Comparison of ENCODE assay signal across 10 cellular contexts in the genomic region with DNA sequence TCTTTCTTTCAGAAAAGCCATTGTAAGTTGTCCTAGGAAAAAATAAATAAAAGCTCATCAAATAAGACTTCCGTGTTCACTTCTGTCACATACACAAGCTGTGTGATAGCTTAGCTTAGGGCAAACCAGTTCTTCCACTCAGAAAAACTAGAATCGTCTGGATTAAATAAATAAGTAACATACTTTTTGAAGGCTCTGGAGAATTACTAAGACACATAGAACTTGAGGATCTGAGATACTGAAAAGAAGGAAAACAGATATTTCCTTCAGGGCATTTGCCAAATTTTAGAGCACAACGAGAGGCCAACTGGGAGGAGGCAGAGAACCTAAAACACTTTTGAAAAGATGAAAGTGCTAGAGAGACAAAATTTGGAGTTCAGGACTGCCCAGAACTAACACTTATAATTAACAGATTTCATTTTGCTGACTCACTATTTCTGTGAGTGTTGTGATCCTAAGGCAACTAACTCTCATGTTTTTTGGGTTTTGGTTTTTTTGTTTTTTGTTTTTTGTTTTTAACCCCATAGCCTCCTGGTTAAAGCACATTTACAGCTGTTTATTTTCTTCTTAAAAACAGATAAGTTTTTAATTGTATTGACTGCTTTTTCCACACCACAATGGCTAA. TPM values are rescaled to one million over a fixed set of nuclear protein-coding genes. Genes with fewer than 3 reads are reported as not detected.
DNase-seq lines count a peak whose midpoint lies in the region; ATAC-seq, FAIRE-seq and TF ChIP-seq lines count a peak whose summit lies in the region.
"Had no signal": no experiment of that assay in that cellular context is flagged by ENCODE, and none has a peak within 500 bp of the region (broad histone marks: within the 10 kb centered on the region; RNA-seq: fewer than 3 reads in every experiment).

No MANE protein-coding gene starts in this region.

- peaks cover 30% of the 10 kb centered on the region for H3K4me1 Mint-ChIP-seq in osteocyte (ENCODE audit: unreplicated experiment)

- peak; percentile 11 for FAIRE-seq in H54 (lab: Jason Lieb, UNC)

- H3K36me3 Mint-ChIP-seq in osteocyte (ENCODE audit: unreplicated experiment): no peaks in the 10 kb centered on the region

- TF ChIP-seq POLR2A in H54 (IDR thresholded peaks at IDR 0.05; ENCODE audit: low read depth, low read length) (no peak), erythroblast (IDR thresholded peaks at IDR 0.05; ENCODE audit: low read length) (no peak)

- H3K27ac Mint-ChIP-seq in osteocyte (ENCODE audit: unreplicated experiment): peak overlapping the region; percentile 96

- no peaks in the 10 kb centered on the region for H3K27me3 Mint-ChIP-seq in osteocyte (ENCODE audit: unreplicated experiment)

- no peak for TF ChIP-seq CTCF in osteocyte (IDR thresholded peaks at IDR 0.05)

- no peak overlapping the region for H3K4me3 Mint-ChIP-seq in osteocyte (ENCODE audit: unreplicated experiment)

- DNase-seq in H54 (ENCODE audit: insufficient read length, low spot score): no peak
- DNase-seq in erythroblast (lab: John Stamatoyannopoulos, UW): peak; percentile 5 to 48
- no peak for DNase-seq in osteocyte (ENCODE audit: extremely low spot score, unreplicated experiment)
- DNase-seq in mucosa of gallbladder (ENCODE audit: low spot score): no peak
- no peak for DNase-seq in substantia nigra (lab: John Stamatoyannopoulos, UW)
- no peak for DNase-seq in hypothalamus (lab: John Stamatoyannopoulos, UW)
- DNase-seq: activated CD4-positive, CD25-positive, alpha-beta regulatory T cell; NCI-H524 had no signal

- peak; percentile 50 for ATAC-seq in SK-N-SH treated with all-trans-retinoic acid at 6 μM for 48 hours
- no peak for ATAC-seq in HG03025 (IDR thresholded peaks at IDR 0.05; ENCODE audit: low FRiP score, unreplicated experiment)

- H3K27ac ChIP-seq in substantia nigra (ENCODE audit: low read depth, low read length, poor library complexity, severe bottlenecking): no peak overlapping the region

- no peaks in the 10 kb centered on the region for H3K9me3 Mint-ChIP-seq in osteocyte (ENCODE audit: unreplicated experiment)

TF ChIP-seq in SK-N-SH treated with all-trans-retinoic acid at 6 μM for 48 hours, 23 proteins besides CTCF, POLR2A, EP300 and RAD21:
- TF ChIP-seq PPARA (CRISPR knock-in tag; IDR thresholded peaks at IDR 0.05; ENCODE audit: borderline replicate concordance) (no peak), ESRRG (CRISPR knock-in tag; IDR thresholded peaks at IDR 0.05) (no peak)
- TF ChIP-seq, protein P1, sequence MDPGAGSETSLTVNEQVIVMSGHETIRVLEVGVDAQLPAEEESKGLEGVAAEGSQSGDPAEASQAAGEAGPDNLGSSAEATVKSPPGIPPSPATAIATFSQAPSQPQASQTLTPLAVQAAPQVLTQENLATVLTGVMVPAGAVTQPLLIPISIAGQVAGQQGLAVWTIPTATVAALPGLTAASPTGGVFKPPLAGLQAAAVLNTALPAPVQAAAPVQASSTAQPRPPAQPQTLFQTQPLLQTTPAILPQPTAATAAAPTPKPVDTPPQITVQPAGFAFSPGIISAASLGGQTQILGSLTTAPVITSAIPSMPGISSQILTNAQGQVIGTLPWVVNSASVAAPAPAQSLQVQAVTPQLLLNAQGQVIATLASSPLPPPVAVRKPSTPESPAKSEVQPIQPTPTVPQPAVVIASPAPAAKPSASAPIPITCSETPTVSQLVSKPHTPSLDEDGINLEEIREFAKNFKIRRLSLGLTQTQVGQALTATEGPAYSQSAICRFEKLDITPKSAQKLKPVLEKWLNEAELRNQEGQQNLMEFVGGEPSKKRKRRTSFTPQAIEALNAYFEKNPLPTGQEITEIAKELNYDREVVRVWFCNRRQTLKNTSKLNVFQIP (CRISPR knock-in tag; IDR thresholded peaks at IDR 0.05; ENCODE audit: borderline replicate concordance, low read depth): no peak
- TF ChIP-seq, protein P2, sequence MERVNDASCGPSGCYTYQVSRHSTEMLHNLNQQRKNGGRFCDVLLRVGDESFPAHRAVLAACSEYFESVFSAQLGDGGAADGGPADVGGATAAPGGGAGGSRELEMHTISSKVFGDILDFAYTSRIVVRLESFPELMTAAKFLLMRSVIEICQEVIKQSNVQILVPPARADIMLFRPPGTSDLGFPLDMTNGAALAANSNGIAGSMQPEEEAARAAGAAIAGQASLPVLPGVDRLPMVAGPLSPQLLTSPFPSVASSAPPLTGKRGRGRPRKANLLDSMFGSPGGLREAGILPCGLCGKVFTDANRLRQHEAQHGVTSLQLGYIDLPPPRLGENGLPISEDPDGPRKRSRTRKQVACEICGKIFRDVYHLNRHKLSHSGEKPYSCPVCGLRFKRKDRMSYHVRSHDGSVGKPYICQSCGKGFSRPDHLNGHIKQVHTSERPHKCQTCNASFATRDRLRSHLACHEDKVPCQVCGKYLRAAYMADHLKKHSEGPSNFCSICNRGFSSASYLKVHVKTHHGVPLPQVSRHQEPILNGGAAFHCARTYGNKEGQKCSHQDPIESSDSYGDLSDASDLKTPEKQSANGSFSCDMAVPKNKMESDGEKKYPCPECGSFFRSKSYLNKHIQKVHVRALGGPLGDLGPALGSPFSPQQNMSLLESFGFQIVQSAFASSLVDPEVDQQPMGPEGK (CRISPR knock-in tag; IDR thresholded peaks at IDR 0.05; ENCODE audit: borderline replicate concordance): no peak

RNA-seq across cellular contexts. Expression of a gene that starts 38.7 kb away (rescaled TPM):
- total RNA-seq in osteocyte (not detected in 2 replicates), mucosa of gallbladder (2.8 TPM)

Comparison
In these comparisons a context has a peak if more than half of its experiments do, and no peak if none do; other contexts are left out.
1. DNase-seq: peak in erythroblast (2 of 2); none in H54 (single experiment), osteocyte (single experiment), mucosa of gallbladder (single experiment), substantia nigra (0 of 49) and hypothalamus (0 of 51).